ENCODE assay signal across 16 cellular contexts in the genomic region with DNA sequence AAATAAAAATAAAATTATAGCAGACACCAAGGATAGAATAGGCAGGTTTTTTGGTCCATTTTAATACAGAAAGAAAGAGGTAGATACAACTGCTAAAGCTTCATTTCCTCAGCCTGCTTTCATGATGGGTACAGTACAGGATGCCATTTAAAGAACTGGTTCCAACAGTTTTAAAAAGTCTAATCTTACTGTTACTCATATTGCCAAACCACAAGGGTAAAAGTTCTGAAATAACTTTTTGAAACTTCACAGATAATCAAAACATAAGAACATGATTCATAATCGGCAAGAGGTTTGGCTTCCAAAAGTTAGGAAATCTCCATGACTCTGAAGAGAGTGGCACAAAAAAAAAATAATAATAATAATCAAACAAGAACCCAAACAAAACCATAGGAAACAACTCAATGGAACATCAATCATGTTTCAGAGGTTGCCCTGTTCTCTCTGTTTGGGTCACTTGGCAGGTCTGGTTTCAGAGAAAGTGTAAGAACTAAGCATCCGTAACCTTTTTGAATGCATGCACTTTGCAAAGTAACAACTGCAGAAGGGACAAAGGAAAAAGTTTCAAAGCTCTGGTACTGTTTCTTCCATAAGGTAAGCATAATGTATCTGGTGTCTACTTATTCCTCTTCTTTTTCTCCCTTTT.
A peak's percentile ranks its signal among the peaks of the same experiment; 100 is the strongest.
DNase-seq lines count a peak whose midpoint lies in the region; ATAC-seq and TF ChIP-seq lines count a peak whose summit lies in the region.
"Had no signal": no experiment of that assay in that cellular context is flagged by ENCODE, and none has a peak within 500 bp of the region (broad histone marks: within the 10 kb centered on the region; RNA-seq: fewer than 3 reads in every experiment).

No MANE protein-coding gene starts in this region.

- POLR2A ChIA-PET in GM10248 (lab: Yijun Ruan, JAX), result no interaction called here

- H3K27ac ChIP-seq in RWPE2 (ENCODE audit: poor library complexity, severe bottlenecking), result no peak overlapping the region

- no peaks in the 10 kb centered on the region for H3K9me3 Mint-ChIP-seq in stimulated activated effector memory CD8-positive, alpha-beta T cell treated with anti-CD3 and anti-CD28 coated beads, Interleukin-12 subunit alpha, Interleukin-12 subunit beta, amount 100 ng/mL, for 72 hours
- H3K9me3 Mint-ChIP-seq: CD8-positive, alpha-beta T cell had no signal

- H3K9me3 ChIP-seq in RWPE2 (ENCODE audit: severe bottlenecking), result no peaks in the 10 kb centered on the region

- H3K4me3 ChIP-seq in RWPE2 (ENCODE audit: severe bottlenecking), result no peak overlapping the region

- H3K4me3 Mint-ChIP-seq in stimulated activated effector memory CD8-positive, alpha-beta T cell treated with anti-CD3 and anti-CD28 coated beads, Interleukin-12 subunit alpha, Interleukin-12 subunit beta, amount 100 ng/mL, for 72 hours, result no peak overlapping the region
- H3K4me3 Mint-ChIP-seq: activated CD4-positive, alpha-beta T cell treated with anti-CD3 and anti-CD28 coated beads, Interleukin-2, amount 10 ng/mL, durations not matched to agents 7 days and 5 days; CD8-positive, alpha-beta T cell; T-helper 17 cell had no signal

- H3K36me3 Mint-ChIP-seq in stimulated activated effector memory CD8-positive, alpha-beta T cell treated with anti-CD3 and anti-CD28 coated beads, Interleukin-12 subunit alpha, Interleukin-12 subunit beta, amount 100 ng/mL, for 72 hours, result no peaks in the 10 kb centered on the region

- CTCF ChIA-PET in GM10248 (lab: Yijun Ruan, JAX), result interaction anchor here (1.9 to 2.1 kb wide), 2 partner anchors 15 to 21 kb away, joined by 8 to 10 read pairs; no protein-coding TSS in a partner anchor

- H3K27me3 ChIP-seq in RWPE2 (ENCODE audit: insufficient read depth, poor library complexity, severe bottlenecking), result no peaks in the 10 kb centered on the region

- no peak for TF ChIP-seq CTCF in RWPE2 (IDR thresholded peaks at IDR 0.05; ENCODE audit: poor library complexity, severe bottlenecking)
- no peak for TF ChIP-seq CTCF in GM10248 (IDR thresholded peaks at IDR 0.05; ENCODE audit: control extremely low read depth, extremely low read depth, low read depth, missing control alignments)

- peaks cover 5% of the 10 kb centered on the region for H3K4me1 Mint-ChIP-seq in stimulated activated effector memory CD8-positive, alpha-beta T cell treated with anti-CD3 and anti-CD28 coated beads, Interleukin-12 subunit alpha, Interleukin-12 subunit beta, amount 100 ng/mL, for 72 hours
- H3K4me1 Mint-ChIP-seq: activated CD4-positive, alpha-beta T cell treated with anti-CD3 and anti-CD28 coated beads, Interleukin-2, amount 10 ng/mL, durations not matched to agents 7 days and 5 days; T-helper 17 cell had no signal

- no peak for DNase-seq in RWPE2 (ENCODE audit: low spot score)
- peak; percentile 92 for DNase-seq in fibroblast of peridontal ligament (ENCODE audit: extremely low read depth)
- DNase-seq in stimulated activated effector memory CD8-positive, alpha-beta T cell treated with anti-CD3 and anti-CD28 coated beads, Interleukin-12 subunit alpha, Interleukin-12 subunit beta, amount 100 ng/mL, for 72 hours (ENCODE audit: low spot score in 2 of 2), result no peak
- DNase-seq in ureter (ENCODE audit: low spot score), result no peak
- DNase-seq in DMS53 (lab: John Stamatoyannopoulos, UW), result no peak
- DNase-seq in GM10248 (ENCODE audit: extremely low spot score), result no peak
- DNase-seq: activated CD4-positive, alpha-beta T cell treated with anti-CD3 and anti-CD28 coated beads, Interleukin-2, amount 10 ng/mL, durations not matched to agents 7 days and 5 days; CD8-positive, alpha-beta T cell; cerebellar nuclear complex; foreskin melanocyte; MV-4-11; PC-3; substantia nigra; T-helper 17 cell had no signal

- H3K4me1 ChIP-seq in RWPE2 (ENCODE audit: insufficient read depth, poor library complexity, severe bottlenecking), result no peaks in the 10 kb centered on the region

- H3K36me3 ChIP-seq in RWPE2 (ENCODE audit: low read depth), result no peaks in the 10 kb centered on the region

- ATAC-seq in GM18868 (IDR thresholded peaks at IDR 0.05; ENCODE audit: unreplicated experiment) (peak; percentile 60), RWPE2 (ENCODE audit: low read depth) (0 out of 3 replicates have a peak, but pooled peaks have one; percentile 19), HG02884 (IDR thresholded peaks at IDR 0.05; ENCODE audit: unreplicated experiment) (no peak)
- peak; percentile 58 for ATAC-seq in stimulated activated effector memory CD8-positive, alpha-beta T cell treated with anti-CD3 and anti-CD28 coated beads, Interleukin-12 subunit alpha, Interleukin-12 subunit beta, amount 100 ng/mL, for 72 hours
- ATAC-seq: CD8-positive, alpha-beta T cell; PC-3; T-helper 17 cell had no signal

- H3K27ac Mint-ChIP-seq in stimulated activated effector memory CD8-positive, alpha-beta T cell treated with anti-CD3 and anti-CD28 coated beads, Interleukin-12 subunit alpha, Interleukin-12 subunit beta, amount 100 ng/mL, for 72 hours, result no peak overlapping the region
- H3K27ac Mint-ChIP-seq: activated CD4-positive, alpha-beta T cell treated with anti-CD3 and anti-CD28 coated beads, Interleukin-2, amount 10 ng/mL, durations not matched to agents 7 days and 5 days; CD8-positive, alpha-beta T cell; T-helper 17 cell had no signal
